30 cellular contexts compared by ENCODE assay signal in the genomic region with DNA sequence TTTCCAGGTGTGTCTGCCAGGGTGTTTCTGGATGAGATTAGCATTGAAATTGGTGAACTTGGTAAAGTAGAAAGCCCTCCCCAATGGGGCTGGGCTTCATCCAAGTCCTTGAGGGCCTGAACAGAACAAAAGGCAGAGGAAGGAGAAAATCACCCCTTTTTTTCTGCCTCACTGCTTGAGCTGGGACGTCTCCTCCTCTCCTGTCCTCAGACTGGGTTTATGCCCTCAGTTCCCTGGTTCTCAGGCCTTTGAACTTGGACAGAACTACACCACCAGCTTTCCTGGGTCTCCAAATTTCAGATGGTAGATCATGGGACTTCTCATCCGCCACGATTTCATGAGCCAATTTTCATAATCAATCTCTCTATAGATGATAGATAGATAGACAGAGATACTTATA. TPM values are rescaled to one million over a fixed set of nuclear protein-coding genes. Genes with fewer than 3 reads are reported as not detected.
"Had no signal": no experiment of that assay in that cellular context is flagged by ENCODE, and none has a peak within 500 bp of the region (broad histone marks: within the 10 kb centered on the region; RNA-seq: fewer than 3 reads in every experiment).

No MANE protein-coding gene starts in this region.

- H3K27ac Mint-ChIP-seq: activated CD8-positive, alpha-beta T cell treated with anti-CD3 and anti-CD28 coated beads for 36 hours; activated naive CD4-positive, alpha-beta T cell treated with anti-CD3 and anti-CD28 coated beads, Interleukin-2, amount 10 ng/mL, durations not matched to agents 7 days and 5 days; activated naive CD8-positive, alpha-beta T cell treated with anti-CD3 and anti-CD28 coated beads for 36 hours; activated T-cell treated with anti-CD3 and anti-CD28 coated beads, Interleukin-2, amount 50 U/mL, for 24 hours; activated T-helper 1 cell treated with anti-CD3 and anti-CD28 coated beads, Interleukin-12 subunit alpha, Interleukin-12 subunit beta, Interleukin-2, Interleukin-4 antibody, amounts not matched to agents 30 ng/mL and 10 ng/mL and 1 ng/mL, durations not matched to agents 14 hours and 24 hours and 36 hours had no signal

- H3K27me3 Mint-ChIP-seq: activated CD8-positive, alpha-beta T cell treated with anti-CD3 and anti-CD28 coated beads for 36 hours; activated naive CD8-positive, alpha-beta T cell treated with anti-CD3 and anti-CD28 coated beads for 36 hours; activated T-cell treated with anti-CD3 and anti-CD28 coated beads, Interleukin-2, amount 50 U/mL, for 24 hours had no signal

- DNase-seq: activated CD4-positive, alpha-beta T cell treated with anti-CD3 and anti-CD28 coated beads for 4 hours; activated CD8-positive, alpha-beta T cell treated with anti-CD3 and anti-CD28 coated beads for 36 hours; activated gamma-delta T cell treated with Interleukin-2 at 50 U/mL for 16 hours; activated naive CD4-positive, alpha-beta T cell treated with anti-CD3 and anti-CD28 coated beads, Interleukin-2, amount 10 ng/mL, durations not matched to agents 7 days and 5 days; activated naive CD8-positive, alpha-beta T cell treated with anti-CD3 and anti-CD28 coated beads for 36 hours; activated T-cell treated with anti-CD3 and anti-CD28 coated beads, Interleukin-2, amount 50 U/mL, for 24 hours; anterior cingulate cortex; MG63; MV-4-11; NCI-H1092 treated with DMSO at 0.1 percent for 48 hours; NCI-H1417 treated with DMSO at 0.1 percent for 48 hours; NCI-H1694; NCI-H2029; NCI-H2107; NCI-H2171 treated with DMSO at 0.1 percent for 48 hours; NCI-H226; NCI-H526; NK-92 treated with Interleukin-12 subunit alpha and Interleukin-12 subunit beta, amount 100 ng/mL, for 24 hours; OCI-M1; Right ventricle myocardium superior; RPMI8226; SJCRH30; SK-N-SH; T-helper 1 cell had no signal

- H3K9me3 Mint-ChIP-seq: activated CD8-positive, alpha-beta T cell treated with anti-CD3 and anti-CD28 coated beads for 36 hours; activated naive CD4-positive, alpha-beta T cell treated with anti-CD3 and anti-CD28 coated beads, Interleukin-2, amount 10 ng/mL, durations not matched to agents 7 days and 5 days; activated naive CD8-positive, alpha-beta T cell treated with anti-CD3 and anti-CD28 coated beads for 36 hours; activated T-cell treated with anti-CD3 and anti-CD28 coated beads, Interleukin-2, amount 50 U/mL, for 24 hours; activated T-helper 1 cell treated with anti-CD3 and anti-CD28 coated beads, Interleukin-12 subunit alpha, Interleukin-12 subunit beta, Interleukin-2, Interleukin-4 antibody, amounts not matched to agents 30 ng/mL and 10 ng/mL and 1 ng/mL, durations not matched to agents 14 hours and 24 hours and 36 hours had no signal

- H3K4me3 Mint-ChIP-seq: activated CD8-positive, alpha-beta T cell treated with anti-CD3 and anti-CD28 coated beads for 36 hours; activated naive CD4-positive, alpha-beta T cell treated with anti-CD3 and anti-CD28 coated beads, Interleukin-2, amount 10 ng/mL, durations not matched to agents 7 days and 5 days; activated naive CD8-positive, alpha-beta T cell treated with anti-CD3 and anti-CD28 coated beads for 36 hours; activated T-cell treated with anti-CD3 and anti-CD28 coated beads, Interleukin-2, amount 50 U/mL, for 24 hours; activated T-helper 1 cell treated with anti-CD3 and anti-CD28 coated beads, Interleukin-12 subunit alpha, Interleukin-12 subunit beta, Interleukin-2, Interleukin-4 antibody, amounts not matched to agents 30 ng/mL and 10 ng/mL and 1 ng/mL, durations not matched to agents 14 hours and 24 hours and 36 hours had no signal

- H3K27me3 ChIP-seq: MG63, SJCRH30 had no signal

- H3K9me3 ChIP-seq: SJCRH30, SK-N-SH had no signal

- H3K4me1 Mint-ChIP-seq: activated naive CD8-positive, alpha-beta T cell treated with anti-CD3 and anti-CD28 coated beads for 36 hours had no signal

- H3K36me3 Mint-ChIP-seq: activated naive CD4-positive, alpha-beta T cell treated with anti-CD3 and anti-CD28 coated beads, Interleukin-2, amount 10 ng/mL, durations not matched to agents 7 days and 5 days; activated naive CD8-positive, alpha-beta T cell treated with anti-CD3 and anti-CD28 coated beads for 36 hours had no signal

- H3K4me3 ChIP-seq: MG63, SJCRH30 had no signal

- H3K36me3 ChIP-seq: MG63, SJCRH30 had no signal

- ATAC-seq: activated CD4-positive, CD25-positive, alpha-beta regulatory T cell treated with anti-CD3 and anti-CD28 coated beads, Interleukin-2, amount 50 U/mL, for 24 hours; activated CD8-positive, alpha-beta T cell treated with anti-CD3 and anti-CD28 coated beads for 36 hours; Panc1 had no signal

RNA-seq across cellular contexts. Expression of a gene that starts 59.4 kb away (rescaled TPM):
- total RNA-seq: activated CD8-positive, alpha-beta T cell treated with anti-CD3 and anti-CD28 coated beads for 36 hours; activated naive CD8-positive, alpha-beta T cell treated with anti-CD3 and anti-CD28 coated beads for 36 hours; activated T-helper 1 cell treated with anti-CD3 and anti-CD28 coated beads, Interleukin-12 subunit alpha, Interleukin-12 subunit beta, Interleukin-2, Interleukin-4 antibody, amounts not matched to agents 30 ng/mL and 10 ng/mL and 1 ng/mL, durations not matched to agents 14 hours and 24 hours and 36 hours; cardiac septum; NCI-H460; Right ventricle myocardium superior; T-helper 2 cell treated with Interferon-gamma antibody and Interleukin-4, amounts not matched to agents 100 ng/mL and 5 ng/mL, for 36 hours had no signal
